12 cellular contexts compared by ENCODE assay signal in genomic region chr17:32627233-32628008, GRCh38.
DNase-seq lines count a peak whose midpoint lies in the region; ATAC-seq and TF ChIP-seq lines count a peak whose summit lies in the region.
"Had no signal": no experiment of that assay in that cellular context is flagged by ENCODE, and none has a peak within 500 bp of the region (broad histone marks: within the 10 kb centered on the region; RNA-seq: fewer than 3 reads in every experiment).

No MANE protein-coding gene starts in this region.

- no peaks in the 10 kb centered on the region for H3K36me3 Mint-ChIP-seq in glutamatergic neuron (ENCODE audit: unreplicated experiment)
- H3K36me3 Mint-ChIP-seq in activated T-helper 1 cell treated with anti-CD3 and anti-CD28 coated beads, Interleukin-12 subunit alpha, Interleukin-12 subunit beta, Interleukin-2, Interleukin-4 antibody, amounts not matched to agents 30 ng/mL and 10 ng/mL and 1 ng/mL, durations not matched to agents 14 hours and 24 hours and 36 hours (ENCODE audit: low read depth): no peaks in the 10 kb centered on the region

- DNase-seq in M059J (ENCODE audit: low read depth): peak; percentile 62
- DNase-seq in NCI-H82 (lab: John Stamatoyannopoulos, UW): peak; percentile 79
- peak; percentile 76 for DNase-seq in glutamatergic neuron
- peak; percentile 2 for DNase-seq in renal cortical epithelial cell (ENCODE audit: low read depth)
- no peak for DNase-seq in stimulated activated naive CD4-positive, alpha-beta T cell treated with Interleukin-2 at 50 U/mL for 16 hours (lab: John Stamatoyannopoulos, UW)
- DNase-seq in activated T-helper 1 cell treated with anti-CD3 and anti-CD28 coated beads, Interleukin-12 subunit alpha, Interleukin-12 subunit beta, Interleukin-2, Interleukin-4 antibody, amounts not matched to agents 30 ng/mL and 10 ng/mL and 1 ng/mL, durations not matched to agents 14 hours and 24 hours and 36 hours (ENCODE audit: low spot score): no peak
- DNase-seq in left cardiac atrium: no peak
- no peak for DNase-seq in left colon
- DNase-seq: left ventricle myocardium inferior, MG63 had no signal

- peak overlapping the region; percentile 100 for H3K27ac Mint-ChIP-seq in glutamatergic neuron (ENCODE audit: unreplicated experiment)
- no peak overlapping the region for H3K27ac Mint-ChIP-seq in activated T-helper 1 cell treated with anti-CD3 and anti-CD28 coated beads, Interleukin-12 subunit alpha, Interleukin-12 subunit beta, Interleukin-2, Interleukin-4 antibody, amounts not matched to agents 30 ng/mL and 10 ng/mL and 1 ng/mL, durations not matched to agents 14 hours and 24 hours and 36 hours

- peaks cover 3% of the 10 kb centered on the region for H3K27me3 Mint-ChIP-seq in glutamatergic neuron (ENCODE audit: unreplicated experiment)
- peaks cover 5% of the 10 kb centered on the region for H3K27me3 Mint-ChIP-seq in activated T-helper 1 cell treated with anti-CD3 and anti-CD28 coated beads, Interleukin-12 subunit alpha, Interleukin-12 subunit beta, Interleukin-2, Interleukin-4 antibody, amounts not matched to agents 30 ng/mL and 10 ng/mL and 1 ng/mL, durations not matched to agents 14 hours and 24 hours and 36 hours (ENCODE audit: insufficient read depth)

- ATAC-seq in left cardiac atrium: no peak
- no peak for ATAC-seq in left colon
- ATAC-seq: GM12878, HCT116 had no signal

- H3K9me3 Mint-ChIP-seq in glutamatergic neuron (ENCODE audit: unreplicated experiment): peaks cover 5% of the 10 kb centered on the region
- H3K9me3 Mint-ChIP-seq in activated T-helper 1 cell treated with anti-CD3 and anti-CD28 coated beads, Interleukin-12 subunit alpha, Interleukin-12 subunit beta, Interleukin-2, Interleukin-4 antibody, amounts not matched to agents 30 ng/mL and 10 ng/mL and 1 ng/mL, durations not matched to agents 14 hours and 24 hours and 36 hours: no peaks in the 10 kb centered on the region

- TF ChIP-seq CTCF in glutamatergic neuron (IDR thresholded peaks at IDR 0.05; ENCODE audit: partially characterized antibody, unreplicated experiment): no peak

- H3K4me1 Mint-ChIP-seq in glutamatergic neuron (ENCODE audit: low read depth, unreplicated experiment): peaks cover 28% of the 10 kb centered on the region
- H3K4me1 Mint-ChIP-seq in activated T-helper 1 cell treated with anti-CD3 and anti-CD28 coated beads, Interleukin-12 subunit alpha, Interleukin-12 subunit beta, Interleukin-2, Interleukin-4 antibody, amounts not matched to agents 30 ng/mL and 10 ng/mL and 1 ng/mL, durations not matched to agents 14 hours and 24 hours and 36 hours (ENCODE audit: low read depth): no peaks in the 10 kb centered on the region

- peak overlapping the region; percentile 87 for H3K4me3 Mint-ChIP-seq in glutamatergic neuron (ENCODE audit: unreplicated experiment)
- H3K4me3 Mint-ChIP-seq in activated T-helper 1 cell treated with anti-CD3 and anti-CD28 coated beads, Interleukin-12 subunit alpha, Interleukin-12 subunit beta, Interleukin-2, Interleukin-4 antibody, amounts not matched to agents 30 ng/mL and 10 ng/mL and 1 ng/mL, durations not matched to agents 14 hours and 24 hours and 36 hours: no peak overlapping the region

- intact Hi-C loops in activated T-helper 1 cell treated with anti-CD3 and anti-CD28 coated beads, Interleukin-12 subunit alpha, Interleukin-12 subunit beta, Interleukin-2, Interleukin-4 antibody, amounts not matched to agents 30 ng/mL and 10 ng/mL and 1 ng/mL, durations not matched to agents 14 hours and 24 hours and 36 hours (cut with micrococcal nuclease): no loop called here
- intact Hi-C loops in left cardiac atrium (cut with DNase I): no loop called here
- intact Hi-C loops in left colon (cut with DNase I, micrococcal nuclease): no loop called here

Comparison
In these comparisons a context has a peak if more than half of its experiments do, and no peak if none do; other contexts are left out.
1. DNase-seq: peak in M059J (single experiment), NCI-H82 (single experiment), glutamatergic neuron (single experiment) and renal cortical epithelial cell (single experiment); none in stimulated activated naive CD4-positive, alpha-beta T cell treated with Interleukin-2 at 50 U/mL for 16 hours (single experiment), activated T-helper 1 cell treated with anti-CD3 and anti-CD28 coated beads, Interleukin-12 subunit alpha, Interleukin-12 subunit beta, Interleukin-2, Interleukin-4 antibody, amounts not matched to agents 30 ng/mL and 10 ng/mL and 1 ng/mL, durations not matched to agents 14 hours and 24 hours and 36 hours (single experiment), left cardiac atrium (single experiment) and left colon (0 of 2).